ENCODE assay signal across 8 cellular contexts in the genomic region with DNA sequence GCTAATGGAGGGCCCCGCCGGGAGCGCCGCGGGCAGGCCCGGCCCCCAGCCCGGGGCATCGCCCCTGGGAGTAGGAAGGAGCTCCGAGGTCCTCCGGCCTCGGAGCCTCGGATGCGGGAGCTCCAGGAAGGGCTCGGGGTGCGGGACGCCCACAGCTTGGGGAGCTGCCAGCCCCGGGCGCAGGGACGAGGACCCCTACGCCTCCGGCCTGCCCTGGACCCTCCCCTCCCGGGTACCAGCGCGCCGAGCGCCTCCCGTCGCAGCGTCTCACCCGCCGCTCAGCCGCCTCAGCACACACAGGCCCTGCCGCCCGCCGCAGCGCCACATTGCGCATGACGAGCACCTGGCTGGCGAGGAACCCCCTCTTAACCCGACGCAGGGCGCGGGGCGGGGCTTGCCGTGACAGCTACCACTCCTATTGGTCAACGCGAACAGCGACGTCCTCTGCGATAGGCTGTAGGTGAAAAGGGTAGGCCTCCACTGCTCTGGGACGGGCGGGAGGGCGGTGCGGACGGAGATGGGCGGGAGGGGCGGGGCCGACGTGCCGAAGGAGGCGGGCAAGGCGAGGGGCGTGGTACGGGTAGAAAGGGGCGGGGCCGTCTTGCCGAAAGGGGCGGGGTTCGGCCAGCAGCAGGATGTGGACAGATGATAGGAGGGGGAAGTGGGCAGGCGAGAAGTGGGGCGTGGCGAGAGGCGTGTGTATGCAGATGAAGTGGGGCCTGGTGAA. TPM values are rescaled to one million over a fixed set of nuclear protein-coding genes. Genes with fewer than 3 reads are reported as not detected.
A peak's percentile ranks its signal among the peaks of the same experiment; 100 is the strongest.
DNase-seq lines count a peak whose midpoint lies in the region; ATAC-seq, FAIRE-seq and TF ChIP-seq lines count a peak whose summit lies in the region.

A gene with protein sequence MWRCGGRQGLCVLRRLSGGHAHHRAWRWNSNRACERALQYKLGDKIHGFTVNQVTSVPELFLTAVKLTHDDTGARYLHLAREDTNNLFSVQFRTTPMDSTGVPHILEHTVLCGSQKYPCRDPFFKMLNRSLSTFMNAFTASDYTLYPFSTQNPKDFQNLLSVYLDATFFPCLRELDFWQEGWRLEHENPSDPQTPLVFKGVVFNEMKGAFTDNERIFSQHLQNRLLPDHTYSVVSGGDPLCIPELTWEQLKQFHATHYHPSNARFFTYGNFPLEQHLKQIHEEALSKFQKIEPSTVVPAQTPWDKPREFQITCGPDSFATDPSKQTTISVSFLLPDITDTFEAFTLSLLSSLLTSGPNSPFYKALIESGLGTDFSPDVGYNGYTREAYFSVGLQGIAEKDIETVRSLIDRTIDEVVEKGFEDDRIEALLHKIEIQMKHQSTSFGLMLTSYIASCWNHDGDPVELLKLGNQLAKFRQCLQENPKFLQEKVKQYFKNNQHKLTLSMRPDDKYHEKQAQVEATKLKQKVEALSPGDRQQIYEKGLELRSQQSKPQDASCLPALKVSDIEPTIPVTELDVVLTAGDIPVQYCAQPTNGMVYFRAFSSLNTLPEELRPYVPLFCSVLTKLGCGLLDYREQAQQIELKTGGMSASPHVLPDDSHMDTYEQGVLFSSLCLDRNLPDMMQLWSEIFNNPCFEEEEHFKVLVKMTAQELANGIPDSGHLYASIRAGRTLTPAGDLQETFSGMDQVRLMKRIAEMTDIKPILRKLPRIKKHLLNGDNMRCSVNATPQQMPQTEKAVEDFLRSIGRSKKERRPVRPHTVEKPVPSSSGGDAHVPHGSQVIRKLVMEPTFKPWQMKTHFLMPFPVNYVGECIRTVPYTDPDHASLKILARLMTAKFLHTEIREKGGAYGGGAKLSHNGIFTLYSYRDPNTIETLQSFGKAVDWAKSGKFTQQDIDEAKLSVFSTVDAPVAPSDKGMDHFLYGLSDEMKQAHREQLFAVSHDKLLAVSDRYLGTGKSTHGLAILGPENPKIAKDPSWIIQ (minus strand): TSS at position 337 of the 727 bp plus-strand sequence. CDS start 10 bp downstream, at position 327.

- ATAC-seq in HG03457 (IDR thresholded peaks at IDR 0.05; ENCODE audit: unreplicated experiment) = peak; percentile 95
- peak; percentile 83 for ATAC-seq in left colon

- DNase-seq in BE2C (peak; percentile 98), GM19239 (ENCODE audit: insufficient read length, low spot score) (peak; percentile 94), NCI-H524 treated with DMSO at 0.1 percent for 48 hours (lab: John Stamatoyannopoulos, UW) (peak; percentile 40), colonic mucosa (peak; percentile 99), left colon (peak; percentile 99)
- DNase-seq in activated CD4-positive, alpha-beta T cell treated with anti-CD3 and anti-CD28 coated beads for 48 hours = peak; percentile 99
- DNase-seq in stimulated activated CD4-positive, alpha-beta T cell treated with anti-CD3 and anti-CD28 coated beads, Interleukin-1b, Interleukin-23, amount 100 ng/mL, for 48 hours = peak; percentile 99

- H3K36me3 ChIP-seq in BE2C (no peaks in the 10 kb centered on the region), colonic mucosa (no peaks in the 10 kb centered on the region)

- H3K27me3 ChIP-seq in BE2C = peaks cover 14% of the 10 kb centered on the region; the same call in 1 of the 2 replicates
- no peaks in the 10 kb centered on the region for H3K27me3 ChIP-seq in colonic mucosa

- H3K4me3 ChIP-seq in BE2C (ENCODE audit: low read depth, low read length) = peak within 1 kb of the TSS; percentile 85
- peak within 1 kb of the TSS; percentile 93 for H3K4me3 ChIP-seq in colonic mucosa

- FAIRE-seq in GM19239 (lab: Jason Lieb, UNC) = peak; percentile 96

- peak within 1 kb of the TSS; percentile 84 to 91 for H3K9ac ChIP-seq in colonic mucosa (ENCODE audit: low read depth in 2 of 2, low read length in 2 of 2)

- intact Hi-C loops in colonic mucosa (cut with DNase I) = no loop called here
- intact Hi-C loops in left colon (cut with DNase I, micrococcal nuclease) = no loop called here

- H3K27ac ChIP-seq in colonic mucosa = peak within 1 kb of the TSS; percentile 92

- H3K9me3 ChIP-seq in BE2C (no peaks in the 10 kb centered on the region), colonic mucosa (no peaks in the 10 kb centered on the region)

- no peaks in the 10 kb centered on the region for H3K4me1 ChIP-seq in BE2C
- H3K4me1 ChIP-seq in colonic mucosa = peaks cover 7% of the 10 kb centered on the region

- no peak for TF ChIP-seq CTCF in BE2C (IDR thresholded peaks at IDR 0.05; ENCODE audit: low read depth, low read length)
- TF ChIP-seq CTCF in colonic mucosa (IDR thresholded peaks at IDR 0.05) = no peak

RNA-seq across cellular contexts. Expression of the gene that starts here (rescaled TPM):
- 40.5 TPM for polyA plus RNA-seq in BE2C (2012; ENCODE audit: insufficient read depth, insufficient read length, low read depth)
- total RNA-seq in colonic mucosa (10 to 100 TPM; 43.7 to 52.3 TPM), left colon (10 to 100 TPM; 52.2 to 54.0 TPM)

Comparison
In these comparisons a context has a peak if more than half of its experiments do, and no peak if none do; other contexts are left out.
1. Peak in every context shown above with its lines: DNase-seq, ATAC-seq, H3K4me3 ChIP-seq and H3K27ac ChIP-seq.
2. DNase-seq: peak in every context shown above with its lines; median percentile 99 in activated CD4-positive, alpha-beta T cell treated with anti-CD3 and anti-CD28 coated beads for 48 hours; 99 in colonic mucosa; 99 in left colon; 99 in stimulated activated CD4-positive, alpha-beta T cell treated with anti-CD3 and anti-CD28 coated beads, Interleukin-1b, Interleukin-23, amount 100 ng/mL, for 48 hours; 98 in BE2C; 94 in GM19239; 40 in NCI-H524 treated with DMSO at 0.1 percent for 48 hours.